19 cellular contexts compared by ENCODE assay signal in the genomic region with DNA sequence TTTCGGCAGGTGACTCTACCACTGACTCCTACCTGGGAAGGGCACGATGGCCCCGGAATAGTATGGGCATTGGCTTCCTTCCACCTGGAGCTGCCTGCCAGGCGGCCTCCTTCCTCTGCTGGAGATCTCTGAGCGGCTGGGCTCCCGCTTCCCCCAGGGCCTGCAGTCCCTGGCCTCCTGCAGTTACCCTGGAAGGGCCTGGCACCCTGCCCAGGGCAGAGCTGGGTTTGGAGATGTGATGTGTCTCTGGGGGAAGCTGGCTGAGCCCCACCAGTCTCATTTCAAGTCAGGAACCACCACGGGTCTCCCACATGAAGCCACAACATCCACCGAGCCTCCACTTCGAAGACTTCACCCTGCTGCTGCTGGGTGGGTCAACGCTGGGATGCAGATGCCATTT.
DNase-seq lines count a peak whose midpoint lies in the region; ATAC-seq, FAIRE-seq and TF ChIP-seq lines count a peak whose summit lies in the region.
"Had no signal": no experiment of that assay in that cellular context is flagged by ENCODE, and none has a peak within 500 bp of the region (broad histone marks: within the 10 kb centered on the region; RNA-seq: fewer than 3 reads in every experiment).

No MANE protein-coding gene starts in this region.

- no peaks in the 10 kb centered on the region for H3K9me3 Mint-ChIP-seq in activated naive CD4-positive, alpha-beta T cell treated with anti-CD3 and anti-CD28 coated beads for 36 hours
- no peaks in the 10 kb centered on the region for H3K9me3 Mint-ChIP-seq in naive thymus-derived CD4-positive, alpha-beta T cell
- H3K9me3 Mint-ChIP-seq: CD4-positive, alpha-beta T cell had no signal

- no peak overlapping the region for H2AFZ ChIP-seq in SU-DHL-6 (ENCODE audit: low read depth, low read length, severe bottlenecking)
- no peak overlapping the region for H2AFZ ChIP-seq in hepatocyte

- 94% methylated on average over 10 of the region's 10 CpGs for WGBS in hepatocyte (ENCODE audit: low lambda C conversion rate, missing lambda C conversion rate)

- H3F3A ChIP-seq in SU-DHL-6 (ENCODE audit: insufficient read depth) = peaks cover 57% of the 10 kb centered on the region

- H3K4me1 ChIP-seq in hepatocyte (ENCODE audit: insufficient read depth) = no peaks in the 10 kb centered on the region
- H3K4me1 ChIP-seq in naive thymus-derived CD4-positive, alpha-beta T cell (ENCODE audit: control insufficient read depth in 2 of 2, insufficient read depth in 2 of 2, low read length in 2 of 2) = no peaks in the 10 kb centered on the region

- H3K27ac ChIP-seq in SU-DHL-6 (ENCODE audit: low read depth, low read length) (peak overlapping the region; percentile 89), hepatocyte (no peak overlapping the region)
- no peak overlapping the region for H3K27ac ChIP-seq in naive thymus-derived CD4-positive, alpha-beta T cell (ENCODE audit: low read depth, low read length)

- H3K4me3 ChIP-seq in SU-DHL-6 (ENCODE audit: insufficient read depth, low read length, poor library complexity, severe bottlenecking) (no peak overlapping the region), hepatocyte (no peak overlapping the region)
- H3K4me3 ChIP-seq in naive thymus-derived CD4-positive, alpha-beta T cell (ENCODE audit: low read length) = no peak overlapping the region

- H3K4me2 ChIP-seq in SU-DHL-6 (ENCODE audit: low read depth, low read length, poor library complexity, severe bottlenecking) (no peak overlapping the region), hepatocyte (no peak overlapping the region)

- CTCF ChIA-PET in activated naive CD4-positive, alpha-beta T cell treated with anti-CD3 and anti-CD28 coated beads for 36 hours (lab: Charles Lee) = interaction anchor here (1.2 to 1.9 kb wide), 4 partner anchors 19 to 175 kb away, joined by 3 to 7 read pairs (median 4); no protein-coding TSS in a partner anchor
- CTCF ChIA-PET in naive thymus-derived CD4-positive, alpha-beta T cell (lab: Charles Lee) = interaction anchor here (1.4 kb wide), 1 partner anchor 10 kb away, joined by 3 read pairs; no protein-coding TSS in a partner anchor

- no peak for TF ChIP-seq CTCF in SU-DHL-6 (IDR thresholded peaks at IDR 0.05; ENCODE audit: insufficient read depth, low read length, poor library complexity, severe bottlenecking)
- no peak for TF ChIP-seq CTCF in hepatocyte (IDR thresholded peaks at IDR 0.05; ENCODE audit: poor library complexity)

- H3K27me3 ChIP-seq in SU-DHL-6 (ENCODE audit: low read length) = no peaks in the 10 kb centered on the region
- no peaks in the 10 kb centered on the region for H3K27me3 ChIP-seq in hepatocyte
- H3K27me3 ChIP-seq in naive thymus-derived CD4-positive, alpha-beta T cell (ENCODE audit: control insufficient read depth in 2 of 2, insufficient read depth in 2 of 2, low read length in 2 of 2) = no peaks in the 10 kb centered on the region

- H3K27me3 Mint-ChIP-seq in activated naive CD4-positive, alpha-beta T cell treated with anti-CD3 and anti-CD28 coated beads for 36 hours (ENCODE audit: low read depth) = no peaks in the 10 kb centered on the region
- H3K27me3 Mint-ChIP-seq in naive thymus-derived CD4-positive, alpha-beta T cell = no peaks in the 10 kb centered on the region

- no peaks in the 10 kb centered on the region for H3K36me3 ChIP-seq in SU-DHL-6 (ENCODE audit: low read length)
- H3K36me3 ChIP-seq in hepatocyte (replicated peaks; ENCODE audit: insufficient read depth, low read depth) = no peaks in the 10 kb centered on the region
- H3K36me3 ChIP-seq in naive thymus-derived CD4-positive, alpha-beta T cell (ENCODE audit: control insufficient read depth in 2 of 3, insufficient read depth in 3 of 3, low read length in 3 of 3) = no peaks in the 10 kb centered on the region

- DNase-seq in activated naive CD4-positive, alpha-beta T cell treated with anti-CD3 and anti-CD28 coated beads for 36 hours = no peak
- DNase-seq in activated naive CD4-positive, alpha-beta T cell treated with anti-CD3 and anti-CD28 coated beads, Interleukin-2, amount 50 U/mL, for 16 hours = no peak
- DNase-seq in mesenteric fat pad (ENCODE audit: low spot score) (peak; percentile 76), HTR-8/SVneo (ENCODE audit: insufficient read length, low spot score) (no peak), hepatocyte (ENCODE audit: low spot score) (no peak), midbrain (lab: John Stamatoyannopoulos, UW) (no peak)
- DNase-seq in naive thymus-derived CD4-positive, alpha-beta T cell = no peak
- DNase-seq: CD4-positive, alpha-beta T cell; DMS79 treated with DMSO at 0.1 percent for 48 hours; GF-D8; MM.1S; NCI-H1930; NCI-H510A; RPMI8226 had no signal

- H4K20me1 ChIP-seq in SU-DHL-6 (ENCODE audit: low read depth, low read length) (no peaks in the 10 kb centered on the region), hepatocyte (ENCODE audit: insufficient read depth, poor library complexity, severe bottlenecking) (no peaks in the 10 kb centered on the region)

- H3K9me3 ChIP-seq in SU-DHL-6 (ENCODE audit: insufficient read depth, low read length) = no peaks in the 10 kb centered on the region
- no peaks in the 10 kb centered on the region for H3K9me3 ChIP-seq in hepatocyte (ENCODE audit: low read depth)
- H3K9me3 ChIP-seq in naive thymus-derived CD4-positive, alpha-beta T cell (ENCODE audit: control insufficient read depth in 2 of 3, low read length in 3 of 3) = no peaks in the 10 kb centered on the region

- no peak for FAIRE-seq in HTR-8/SVneo (lab: Jason Lieb, UNC)
- FAIRE-seq: A204.1, D721Med, H1, HepG2 had no signal

- no peak overlapping the region for H3K4me3 Mint-ChIP-seq in activated naive CD4-positive, alpha-beta T cell treated with anti-CD3 and anti-CD28 coated beads for 36 hours
- no peak overlapping the region for H3K4me3 Mint-ChIP-seq in naive thymus-derived CD4-positive, alpha-beta T cell
- H3K4me3 Mint-ChIP-seq: CD4-positive, alpha-beta T cell had no signal

- no peaks in the 10 kb centered on the region for H3K36me3 Mint-ChIP-seq in activated naive CD4-positive, alpha-beta T cell treated with anti-CD3 and anti-CD28 coated beads for 36 hours (ENCODE audit: low read depth)
- H3K36me3 Mint-ChIP-seq in naive thymus-derived CD4-positive, alpha-beta T cell = peaks cover 0 to 1% (median 0%) of the 10 kb centered on the region in 5 donors

- H3K9me2 ChIP-seq in SU-DHL-6 (replicated peaks; ENCODE audit: insufficient read depth, low read length) (no peaks in the 10 kb centered on the region), hepatocyte (replicated peaks; ENCODE audit: insufficient read depth) (no peaks in the 10 kb centered on the region)

- H3K9ac ChIP-seq in SU-DHL-6 (ENCODE audit: low read length) = no peak overlapping the region

- intact Hi-C loops in activated naive CD4-positive, alpha-beta T cell treated with anti-CD3 and anti-CD28 coated beads for 36 hours (cut with micrococcal nuclease) = no loop called here
- intact Hi-C loops in naive thymus-derived CD4-positive, alpha-beta T cell (cut with micrococcal nuclease) = no loop called here

- peak overlapping the region; percentile 73 for H3K27ac Mint-ChIP-seq in activated naive CD4-positive, alpha-beta T cell treated with anti-CD3 and anti-CD28 coated beads for 36 hours
- no peak overlapping the region for H3K27ac Mint-ChIP-seq in naive thymus-derived CD4-positive, alpha-beta T cell
- H3K27ac Mint-ChIP-seq: CD4-positive, alpha-beta T cell had no signal

- peaks cover 67% of the 10 kb centered on the region for H3K4me1 Mint-ChIP-seq in activated naive CD4-positive, alpha-beta T cell treated with anti-CD3 and anti-CD28 coated beads for 36 hours (ENCODE audit: low read depth)
- peaks cover 7 to 25% (median 18%) of the 10 kb centered on the region in 7 donors for H3K4me1 Mint-ChIP-seq in naive thymus-derived CD4-positive, alpha-beta T cell

- no peaks in the 10 kb centered on the region for H3K79me2 ChIP-seq in SU-DHL-6 (ENCODE audit: insufficient read depth, low read length)
- no peaks in the 10 kb centered on the region for H3K79me2 ChIP-seq in hepatocyte

- POLR2A ChIA-PET in naive thymus-derived CD4-positive, alpha-beta T cell (lab: Charles Lee) = no interaction called here

- no peak for ATAC-seq in naive thymus-derived CD4-positive, alpha-beta T cell
- ATAC-seq: HepG2 had no signal
